ENCODE assay signal across 24 cellular contexts in the genomic region with DNA sequence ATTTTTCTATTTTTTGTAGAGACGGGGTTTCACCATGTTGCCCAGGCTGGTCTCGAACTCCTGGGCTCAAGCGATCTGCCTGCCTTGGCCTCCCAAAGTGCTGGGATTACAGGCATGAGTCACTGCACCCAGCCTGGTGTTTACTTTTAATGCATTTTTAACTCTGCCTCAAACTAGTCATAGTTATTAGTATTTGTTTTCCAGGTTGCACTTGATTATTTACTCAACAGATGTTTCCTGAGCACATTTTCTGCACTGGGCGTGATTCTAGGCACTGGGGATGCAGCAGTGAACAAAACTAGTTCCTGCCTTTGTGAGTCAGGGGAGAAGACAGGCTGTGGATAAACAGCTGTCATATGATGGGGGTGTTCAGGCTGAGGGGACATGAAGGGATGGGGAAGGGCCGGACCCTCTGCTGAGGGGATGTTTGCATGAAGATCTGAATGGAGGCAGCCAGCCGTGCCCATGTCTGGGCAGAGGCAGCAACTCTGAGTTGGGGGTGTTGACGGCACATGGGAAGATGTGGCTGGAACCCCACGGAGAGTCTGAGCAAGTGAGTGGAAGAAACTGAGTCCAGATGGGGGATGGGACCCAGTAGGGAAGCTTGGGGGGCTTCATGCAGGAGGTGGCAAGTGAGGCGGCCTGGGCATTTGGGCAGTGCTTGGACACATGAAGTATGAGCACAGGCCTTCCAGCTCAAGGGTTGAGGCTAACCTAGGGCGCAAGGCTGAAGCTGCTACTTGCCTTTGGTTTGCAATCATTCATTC. TPM values are rescaled to one million over a fixed set of nuclear protein-coding genes. Genes with fewer than 3 reads are reported as not detected.
DNase-seq lines count a peak whose midpoint lies in the region; ATAC-seq, FAIRE-seq and TF ChIP-seq lines count a peak whose summit lies in the region.
"Had no signal": no experiment of that assay in that cellular context is flagged by ENCODE, and none has a peak within 500 bp of the region (broad histone marks: within the 10 kb centered on the region; RNA-seq: fewer than 3 reads in every experiment).

No MANE protein-coding gene starts in this region.

- in situ Hi-C loops in HepG2 (cut with HindIII; ENCODE audit: extremely low pct_ligation_motif_present, low pct_unique_long_range_greater_than_20kb) = no loop called here

- H3K79me2 ChIP-seq in OCI-LY3 (ENCODE audit: low read length) (no peaks in the 10 kb centered on the region), HepG2 (ENCODE audit: insufficient read depth, low read length) (no peaks in the 10 kb centered on the region)

- H3K4me1 ChIP-seq in OCI-LY3 (ENCODE audit: low read length) = peaks cover 26% of the 10 kb centered on the region
- H3K4me1 ChIP-seq in HepG2 (ENCODE audit: insufficient read depth, low read length) = no peaks in the 10 kb centered on the region
- H3K4me1 ChIP-seq in lower lobe of right lung = no peaks in the 10 kb centered on the region
- H3K4me1 ChIP-seq: BE2C had no signal

- ATAC-seq in HepG2 (no peak; the same call in 2 of the 3 replicates), HG03045 (IDR thresholded peaks at IDR 0.05; ENCODE audit: unreplicated experiment) (no peak), lower lobe of right lung (no peak)
- no peak for ATAC-seq in stimulated activated naive CD8-positive, alpha-beta T cell treated with anti-CD3 and anti-CD28 coated beads, Interleukin-15, Interleukin-2, amounts not matched to agents 100 U/mL and 50 U/mL, for 24 hours
- ATAC-seq: naive thymus-derived CD8-positive, alpha-beta T cell; T-cell had no signal

- H3K4me3 ChIP-seq in OCI-LY3 (ENCODE audit: low read length) (no peak overlapping the region), HepG2 (replicated peaks in 1 of 3; ENCODE audit: insufficient read depth in 1 of 3, low read depth in 2 of 3, low read length in 3 of 3) (no peak overlapping the region), lower lobe of right lung (no peak overlapping the region)
- H3K4me3 ChIP-seq: skin epidermis had no signal

- peak; percentile 20 for DNase-seq in DMS79 treated with DMSO at 0.1 percent for 48 hours (lab: John Stamatoyannopoulos, UW)
- no peak for DNase-seq in DMS79 (lab: John Stamatoyannopoulos, UW)
- DNase-seq in H4 (ENCODE audit: low spot score) = peak; percentile 58
- DNase-seq in HepG2 (ENCODE audit: low spot score) = no peak
- no peak for DNase-seq in stimulated activated naive CD8-positive, alpha-beta T cell treated with anti-CD3 and anti-CD28 coated beads, Interleukin-15, Interleukin-2, amounts not matched to agents 100 U/mL and 50 U/mL, for 24 hours
- DNase-seq in lower lobe of right lung = no peak
- DNase-seq: activated CD4-positive, alpha-beta T cell treated with anti-CD3 and anti-CD28 coated beads, Interleukin-2, amount 10 ng/mL, durations not matched to agents 24 days and 14 days; activated effector memory CD4-positive, alpha-beta T cell treated with anti-CD3 and anti-CD28 coated beads, Interleukin-2, amount 50 U/mL, for 16 hours; BE2C; cortex of kidney; foreskin melanocyte; KBM-7; mesendoderm; naive thymus-derived CD8-positive, alpha-beta T cell; NCI-H226; stimulated activated CD4-positive, alpha-beta T cell treated with anti-CD3 and anti-CD28 coated beads, Interleukin-4, amount 100 ng/mL, for 24 hours; T-cell had no signal

- 37% methylated on average over 8 of the region's 10 CpGs for WGBS in HepG2 (ENCODE audit: low lambda C conversion rate)

- H3K27me3 ChIP-seq in OCI-LY3 (ENCODE audit: low read depth, low read length) = peaks cover 7% of the 10 kb centered on the region
- H3K27me3 ChIP-seq in HepG2 (ENCODE audit: control insufficient read depth in 1 of 2, insufficient read depth in 2 of 2, low read length in 2 of 2) = peaks cover 0 to under 1% of the 10 kb centered on the region in 2 experiments; a peak in 2 of 5 replicates
- H3K27me3 ChIP-seq in lower lobe of right lung (ENCODE audit: low read depth) = peaks cover 5% of the 10 kb centered on the region
- H3K27me3 ChIP-seq: BE2C had no signal

- FAIRE-seq in HepG2 (lab: Jason Lieb, UNC) = no peak
- FAIRE-seq: D721Med had no signal

- no peak for TF ChIP-seq RAD21 in HepG2 (CRISPR knock-in tag; IDR thresholded peaks at IDR 0.05)

- TF ChIP-seq EP300 in HepG2 (IDR thresholded peaks at IDR 0.05; ENCODE audit: low read depth in 2 of 2, low read length in 2 of 2) (no peak), HepG2 (CRISPR knock-in tag; IDR thresholded peaks at IDR 0.05; ENCODE audit: borderline replicate concordance) (no peak)

- intact Hi-C loops in HepG2 (cut with micrococcal nuclease; ENCODE audit: unreplicated experiment) (no loop called here), lower lobe of right lung (cut with DNase I) (no loop called here)

- BruUV-seq in HepG2 (replicated peaks; lab: Mats Ljungman, UMichigan) = no TSS peak

- H4K20me1 ChIP-seq in OCI-LY3 (ENCODE audit: insufficient read depth, low read length) (no peaks in the 10 kb centered on the region), HepG2 (ENCODE audit: insufficient read depth, low read length) (no peaks in the 10 kb centered on the region)

- CTCF ChIA-PET in HepG2 (lab: Yijun Ruan, JAX; ENCODE audit: low intra/inter-chr PET ratio, low total read pairs) = no interaction called here

- H3K27ac ChIP-seq in OCI-LY3 (ENCODE audit: low read length) (no peak overlapping the region), HepG2 (ENCODE audit: extremely low read length, insufficient read depth, low read length) (no peak overlapping the region), lower lobe of right lung (no peak overlapping the region)
- H3K27ac ChIP-seq: 22Rv1, epithelial cell of prostate, skin epidermis had no signal

- H3K4me2 ChIP-seq in OCI-LY3 (ENCODE audit: low read length) = peak overlapping the region; percentile 11
- no peak overlapping the region for H3K4me2 ChIP-seq in HepG2 (ENCODE audit: low read depth, low read length)

- H3K9ac ChIP-seq in OCI-LY3 (ENCODE audit: low read length) = no peak overlapping the region
- no peak overlapping the region for H3K9ac ChIP-seq in HepG2 (ENCODE audit: insufficient read depth, low read depth, low read length)

- no peak overlapping the region for H2AFZ ChIP-seq in OCI-LY3 (ENCODE audit: low read depth, low read length)
- no peak overlapping the region for H2AFZ ChIP-seq in HepG2 (ENCODE audit: low read length)

- H3K9me3 ChIP-seq in OCI-LY3 (ENCODE audit: insufficient read depth, low read length) (no peaks in the 10 kb centered on the region), HepG2 (ENCODE audit: low read length) (no peaks in the 10 kb centered on the region), lower lobe of right lung (no peaks in the 10 kb centered on the region)
- H3K9me3 ChIP-seq: BE2C had no signal

- no peak for TF ChIP-seq POLR2A in HepG2 (IDR thresholded peaks at IDR 0.05; ENCODE audit: insufficient read depth in 1 of 2, low read depth in 2 of 2, low read length in 2 of 2)

- POLR2A ChIA-PET in HepG2 (lab: Yijun Ruan, JAX) = no interaction called here

- H3K36me3 ChIP-seq in OCI-LY3 (replicated peaks; ENCODE audit: low read depth, low read length) = no peaks in the 10 kb centered on the region
- H3K36me3 ChIP-seq in HepG2 (replicated peaks in 1 of 2; ENCODE audit: control insufficient read depth in 1 of 2, insufficient read depth in 2 of 2, low read length in 2 of 2) = no peaks in the 10 kb centered on the region
- H3K36me3 ChIP-seq in lower lobe of right lung = no peaks in the 10 kb centered on the region
- H3K36me3 ChIP-seq: BE2C had no signal

- TF ChIP-seq CTCF in OCI-LY3 (IDR thresholded peaks at IDR 0.05; ENCODE audit: low read depth, low read length) (no peak), HepG2 (CRISPR knock-in tag; IDR thresholded peaks at IDR 0.05) (no peak), lower lobe of right lung (IDR thresholded peaks at IDR 0.05) (no peak)

TF ChIP-seq in HepG2, 621 proteins besides CTCF, POLR2A, EP300 and RAD21 (continues in another document):
- TF ChIP-seq, protein P1, sequence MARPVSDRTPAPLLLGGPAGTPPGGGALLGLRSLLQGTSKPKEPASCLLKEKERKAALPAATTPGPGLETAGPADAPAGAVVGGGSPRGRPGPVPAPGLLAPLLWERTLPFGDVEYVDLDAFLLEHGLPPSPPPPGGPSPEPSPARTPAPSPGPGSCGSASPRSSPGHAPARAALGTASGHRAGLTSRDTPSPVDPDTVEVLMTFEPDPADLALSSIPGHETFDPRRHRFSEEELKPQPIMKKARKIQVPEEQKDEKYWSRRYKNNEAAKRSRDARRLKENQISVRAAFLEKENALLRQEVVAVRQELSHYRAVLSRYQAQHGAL (CRISPR knock-in tag; IDR thresholded peaks at IDR 0.05; ENCODE audit: not compliant biosample characterization) = no peak

RNA-seq across cellular contexts. Expression of a gene that starts 34.4 kb away (rescaled TPM):
- total RNA-seq in H4 (2014; rRNA removed; shearing (Covaris generic)) = not detected in 2 replicates
- total RNA-seq in HepG2 (2016; rRNA removed; fragmentation: Illumina TruSeq; extraction: Trizol) (not detected in 2 replicates), lower lobe of right lung (not detected)
- not detected in 2 replicates for total RNA-seq in HepG2 (2016; cell fraction: cytosol; rRNA removed; fragmentation: Illumina TruSeq; extraction: Trizol; ENCODE audit: low read depth)
- total RNA-seq in HepG2 (2016; cell fraction: insoluble cytoplasmic fraction; rRNA removed; fragmentation: Illumina TruSeq; extraction: Trizol) = not detected in 2 replicates
- total RNA-seq in HepG2 (2016; cell fraction: membrane; rRNA removed; fragmentation: Illumina TruSeq; extraction: Trizol) = not detected in 2 replicates
- total RNA-seq in HepG2 (2016; cell fraction: nucleus; rRNA removed; fragmentation: Illumina TruSeq; extraction: Trizol) = not detected in 2 replicates
- 0.77 and 1.2 TPM in 2 replicates for polyA plus RNA-seq in HepG2 (2011; rRNA removed)
- 0.78 and 0.81 TPM in 2 replicates for polyA plus RNA-seq in HepG2 (2011; cell fraction: cytosol; rRNA removed)
- polyA plus RNA-seq in HepG2 (2011; cell fraction: nucleus; rRNA removed) = 0.59 and 0.83 TPM in 2 replicates
- 0.63 and 0.94 TPM in 2 replicates for polyA plus RNA-seq in HepG2 (2012)
- not detected in 2 replicates for polyA plus RNA-seq in HepG2 (2016; cell fraction: cytosol; fragmentation: Illumina TruSeq; extraction: Trizol; ENCODE audit: low read depth)
- not detected in 2 replicates for polyA plus RNA-seq in HepG2 (2016; cell fraction: insoluble cytoplasmic fraction; fragmentation: Illumina TruSeq; extraction: Trizol; ENCODE audit: low read depth)
- not detected in 2 replicates for polyA plus RNA-seq in HepG2 (2016; cell fraction: membrane; fragmentation: Illumina TruSeq; extraction: Trizol; ENCODE audit: low read depth)
- polyA plus RNA-seq in HepG2 (2016; cell fraction: nucleus; fragmentation: Illumina TruSeq; extraction: Trizol; ENCODE audit: insufficient read depth, low read depth) = not detected in 2 replicates
- polyA minus RNA-seq in HepG2 (2011; rRNA and poly(A)+ RNA removed; ENCODE audit: low replicate concordance) = 0.90 TPM in 1 of 2 replicates, not detected in the other
- 0.44 and 0.49 TPM in 2 replicates for polyA minus RNA-seq in HepG2 (2011; cell fraction: cytosol; rRNA and poly(A)+ RNA removed)
- 0.26 and 0.75 TPM in 2 replicates for polyA minus RNA-seq in HepG2 (2011; cell fraction: nucleus; rRNA and poly(A)+ RNA removed)
- total RNA-seq: activated CD4-positive, alpha-beta T cell treated with anti-CD3 and anti-CD28 coated beads, Interleukin-2, amount 10 ng/mL, durations not matched to agents 24 days and 14 days; kidney epithelial cell; naive thymus-derived CD8-positive, alpha-beta T cell; T-cell had no signal

Comparison
In these comparisons a context has a peak if more than half of its experiments do, and no peak if none do; other contexts are left out.
1. DNase-seq: peak in DMS79 treated with DMSO at 0.1 percent for 48 hours (single experiment) and H4 (single experiment); none in DMS79 (single experiment), HepG2 (single experiment), stimulated activated naive CD8-positive, alpha-beta T cell treated with anti-CD3 and anti-CD28 coated beads, Interleukin-15, Interleukin-2, amounts not matched to agents 100 U/mL and 50 U/mL, for 24 hours (single experiment) and lower lobe of right lung (single experiment).